ENCODE assay signal across 13 cellular contexts in genomic region chr16:88789593-88789992, GRCh38. TPM values are rescaled to one million over a fixed set of nuclear protein-coding genes. Genes with fewer than 3 reads are reported as not detected.
DNase-seq lines count a peak whose midpoint lies in the region; ATAC-seq lines count a peak whose summit lies in the region.
"Had no signal": no experiment of that assay in that cellular context is flagged by ENCODE, and none has a peak within 500 bp of the region (broad histone marks: within the 10 kb centered on the region; RNA-seq: fewer than 3 reads in every experiment).

No MANE protein-coding gene starts in this region.

- no peak for ATAC-seq in activated T-cell treated with anti-CD3 and anti-CD28 coated beads, Interleukin-2, amount 50 U/mL, for 4 hours
- peak; percentile 21 to 27 for ATAC-seq in stimulated activated naive B cell treated with anti-CD40 and anti-IgM and Interleukin-4, amounts not matched to agents 10 μg/mL and 1 μg/mL and 100 μg/mL, for 72 hours (replicated peaks)
- ATAC-seq in HG03520 (IDR thresholded peaks at IDR 0.05; ENCODE audit: unreplicated experiment) (no peak), HG03135 (IDR thresholded peaks at IDR 0.05; ENCODE audit: unreplicated experiment) (no peak), HG02973 (IDR thresholded peaks at IDR 0.05; ENCODE audit: unreplicated experiment) (no peak)
- ATAC-seq: activated naive CD4-positive, alpha-beta T cell treated with anti-CD3 and anti-CD28 coated beads, Interleukin-2, amount 50 U/mL, for 72 hours had no signal

- no peak overlapping the region for H3K4me3 Mint-ChIP-seq in activated T-cell treated with anti-CD3 and anti-CD28 coated beads, Interleukin-2, amount 50 U/mL, for 24 hours
- H3K4me3 Mint-ChIP-seq in activated T-cell treated with anti-CD3 and anti-CD28 coated beads, Interleukin-2, amount 50 U/mL, for 4 hours, result no peak overlapping the region
- peak overlapping the region; percentile 13 for H3K4me3 Mint-ChIP-seq in dendritic cell treated with granulocyte-macrophage colony-stimulating factor and Interleukin-4, amounts not matched to agents 40 ng/mL and 50 ng/mL, for 4 days
- no peak overlapping the region for H3K4me3 Mint-ChIP-seq in stimulated activated naive B cell treated with anti-CD40 and anti-IgM and Interleukin-4, amounts not matched to agents 10 μg/mL and 1 μg/mL and 100 μg/mL, for 72 hours

- H3K36me3 Mint-ChIP-seq in activated T-cell treated with anti-CD3 and anti-CD28 coated beads, Interleukin-2, amount 50 U/mL, for 24 hours (ENCODE audit: low read depth), result no peaks in the 10 kb centered on the region
- H3K36me3 Mint-ChIP-seq in activated T-cell treated with anti-CD3 and anti-CD28 coated beads, Interleukin-2, amount 50 U/mL, for 4 hours (ENCODE audit: insufficient read depth), result no peaks in the 10 kb centered on the region
- H3K36me3 Mint-ChIP-seq in dendritic cell treated with granulocyte-macrophage colony-stimulating factor and Interleukin-4, amounts not matched to agents 40 ng/mL and 50 ng/mL, for 4 days (ENCODE audit: low read depth), result no peaks in the 10 kb centered on the region
- H3K36me3 Mint-ChIP-seq in stimulated activated naive B cell treated with anti-CD40 and anti-IgM and Interleukin-4, amounts not matched to agents 10 μg/mL and 1 μg/mL and 100 μg/mL, for 72 hours, result no peaks in the 10 kb centered on the region
- H3K36me3 Mint-ChIP-seq: activated naive CD4-positive, alpha-beta T cell treated with anti-CD3 and anti-CD28 coated beads, Interleukin-2, amount 50 U/mL, for 72 hours had no signal

- H3K4me1 Mint-ChIP-seq in activated T-cell treated with anti-CD3 and anti-CD28 coated beads, Interleukin-2, amount 50 U/mL, for 24 hours (ENCODE audit: low read depth), result peaks cover 46% of the 10 kb centered on the region
- peaks cover 39% of the 10 kb centered on the region for H3K4me1 Mint-ChIP-seq in activated T-cell treated with anti-CD3 and anti-CD28 coated beads, Interleukin-2, amount 50 U/mL, for 4 hours (ENCODE audit: low read depth)
- peaks cover 49% of the 10 kb centered on the region for H3K4me1 Mint-ChIP-seq in dendritic cell treated with granulocyte-macrophage colony-stimulating factor and Interleukin-4, amounts not matched to agents 40 ng/mL and 50 ng/mL, for 4 days (ENCODE audit: low read depth)
- H3K4me1 Mint-ChIP-seq in stimulated activated naive B cell treated with anti-CD40 and anti-IgM and Interleukin-4, amounts not matched to agents 10 μg/mL and 1 μg/mL and 100 μg/mL, for 72 hours, result peaks cover 25 to 46% of the 10 kb centered on the region in 2 donors

- H3K27me3 Mint-ChIP-seq in activated T-cell treated with anti-CD3 and anti-CD28 coated beads, Interleukin-2, amount 50 U/mL, for 24 hours, result no peaks in the 10 kb centered on the region
- no peaks in the 10 kb centered on the region for H3K27me3 Mint-ChIP-seq in activated T-cell treated with anti-CD3 and anti-CD28 coated beads, Interleukin-2, amount 50 U/mL, for 4 hours (ENCODE audit: low read depth)
- peaks cover 10% of the 10 kb centered on the region for H3K27me3 Mint-ChIP-seq in dendritic cell treated with granulocyte-macrophage colony-stimulating factor and Interleukin-4, amounts not matched to agents 40 ng/mL and 50 ng/mL, for 4 days
- H3K27me3 Mint-ChIP-seq in stimulated activated naive B cell treated with anti-CD40 and anti-IgM and Interleukin-4, amounts not matched to agents 10 μg/mL and 1 μg/mL and 100 μg/mL, for 72 hours, result no peaks in the 10 kb centered on the region

- no peaks in the 10 kb centered on the region for H3K9me3 Mint-ChIP-seq in activated T-cell treated with anti-CD3 and anti-CD28 coated beads, Interleukin-2, amount 50 U/mL, for 24 hours
- H3K9me3 Mint-ChIP-seq in activated T-cell treated with anti-CD3 and anti-CD28 coated beads, Interleukin-2, amount 50 U/mL, for 4 hours, result no peaks in the 10 kb centered on the region
- no peaks in the 10 kb centered on the region for H3K9me3 Mint-ChIP-seq in dendritic cell treated with granulocyte-macrophage colony-stimulating factor and Interleukin-4, amounts not matched to agents 40 ng/mL and 50 ng/mL, for 4 days
- no peaks in the 10 kb centered on the region for H3K9me3 Mint-ChIP-seq in stimulated activated naive B cell treated with anti-CD40 and anti-IgM and Interleukin-4, amounts not matched to agents 10 μg/mL and 1 μg/mL and 100 μg/mL, for 72 hours
- H3K9me3 Mint-ChIP-seq: activated naive CD4-positive, alpha-beta T cell treated with anti-CD3 and anti-CD28 coated beads, Interleukin-2, amount 50 U/mL, for 72 hours had no signal

- H3K27ac Mint-ChIP-seq in activated T-cell treated with anti-CD3 and anti-CD28 coated beads, Interleukin-2, amount 50 U/mL, for 24 hours, result peak overlapping the region; percentile 47
- H3K27ac Mint-ChIP-seq in dendritic cell treated with granulocyte-macrophage colony-stimulating factor and Interleukin-4, amounts not matched to agents 40 ng/mL and 50 ng/mL, for 4 days, result peak overlapping the region; percentile 88
- no peak overlapping the region for H3K27ac Mint-ChIP-seq in stimulated activated naive B cell treated with anti-CD40 and anti-IgM and Interleukin-4, amounts not matched to agents 10 μg/mL and 1 μg/mL and 100 μg/mL, for 72 hours

- intact Hi-C loops in dendritic cell treated with granulocyte-macrophage colony-stimulating factor and Interleukin-4, amounts not matched to agents 40 ng/mL and 50 ng/mL, for 4 days (cut with micrococcal nuclease), result no loop called here

- DNase-seq in activated T-cell treated with anti-CD3 and anti-CD28 coated beads, Interleukin-2, amount 50 U/mL, for 24 hours, result no peak
- no peak for DNase-seq in activated T-cell treated with anti-CD3 and anti-CD28 coated beads, Interleukin-2, amount 50 U/mL, for 4 hours
- peak; percentile 89 for DNase-seq in NOMO-1 treated with DMSO at 0.1 percent for 48 hours (lab: John Stamatoyannopoulos, UW; ENCODE audit: unreplicated experiment)
- DNase-seq in stimulated activated naive B cell treated with anti-CD40 and anti-IgM and Interleukin-4, amounts not matched to agents 10 μg/mL and 1 μg/mL and 100 μg/mL, for 72 hours, result no peak
- DNase-seq: cerebellar nuclear complex; EL; NCI-H187; stimulated activated CD8-positive, alpha-beta memory T cell treated with anti-CD3 and anti-CD28 coated beads, Interleukin-4, amount 100 ng/mL, for 48 hours had no signal

RNA-seq across cellular contexts. Expression of gene PIEZO1, which starts 4.6 kb away (rescaled TPM):
- 100 to 1,000 TPM; 116 to 171 (median 139) TPM for total RNA-seq in activated T-cell treated with anti-CD3 and anti-CD28 coated beads, Interleukin-2, amount 50 U/mL, for 4 hours

RNA-seq across cellular contexts. Expression of gene CDT1, which starts 14.0 kb away (rescaled TPM):
- 10 to 100 TPM; 81.0 to 96.4 (median 87.2) TPM for total RNA-seq in activated T-cell treated with anti-CD3 and anti-CD28 coated beads, Interleukin-2, amount 50 U/mL, for 4 hours

RNA-seq across cellular contexts. Expression of gene APRT, which starts 22.1 kb away (rescaled TPM):
- total RNA-seq in activated T-cell treated with anti-CD3 and anti-CD28 coated beads, Interleukin-2, amount 50 U/mL, for 4 hours, result 100 to 1,000 TPM; 534 to 566 (median 566) TPM

Comparison
In these comparisons a context has a peak if more than half of its experiments do, and no peak if none do; other contexts are left out.
1. ATAC-seq: peak in stimulated activated naive B cell treated with anti-CD40 and anti-IgM and Interleukin-4, amounts not matched to agents 10 μg/mL and 1 μg/mL and 100 μg/mL, for 72 hours (2 of 2); none in activated T-cell treated with anti-CD3 and anti-CD28 coated beads, Interleukin-2, amount 50 U/mL, for 4 hours (0 of 2), HG03520 (single experiment), HG03135 (single experiment) and HG02973 (single experiment).